24 cellular contexts compared by ENCODE assay signal in genomic region chr5:108743344-108743743, GRCh38. TPM values are rescaled to one million over a fixed set of nuclear protein-coding genes. Genes with fewer than 3 reads are reported as not detected.
A peak's percentile ranks its signal among the peaks of the same experiment; 100 is the strongest.
DNase-seq lines count a peak whose midpoint lies in the region; ATAC-seq, FAIRE-seq and TF ChIP-seq lines count a peak whose summit lies in the region.
"Had no signal": no experiment of that assay in that cellular context is flagged by ENCODE, and none has a peak within 500 bp of the region (broad histone marks: within the 10 kb centered on the region; RNA-seq: fewer than 3 reads in every experiment).

No MANE protein-coding gene starts in this region.

- peak overlapping the region; percentile 43 for H2AFZ ChIP-seq in osteoblast (ENCODE audit: low read length)

- H3K4me3 Mint-ChIP-seq in endodermal cell: no peak overlapping the region
- H3K4me3 Mint-ChIP-seq: IgD-negative memory B cell, nephron progenitor cell had no signal

- DNase-seq in AG10803 (ENCODE audit: low read depth) (peak; percentile 74), SJSA1 (ENCODE audit: low read depth in 1 of 2, low spot score in 2 of 2) (peak in 1 of 2 experiments; percentile 50), endodermal cell (no peak), osteoblast (ENCODE audit: insufficient read length, low spot score, missing footprints) (no peak), GM12891 (ENCODE audit: insufficient read length, low spot score) (no peak), NCI-H510A (lab: John Stamatoyannopoulos, UW) (no peak)
- DNase-seq: activated CD4-positive, alpha-beta T cell treated with anti-CD3 and anti-CD28 coated beads for 48 hours; activated effector memory CD4-positive, alpha-beta T cell treated with anti-CD3 and anti-CD28 coated beads, Interleukin-2, amount 50 U/mL, for 16 hours; C1 segment of cervical spinal cord; EL; left colon; MG63; NCI-H146; NCI-H774; nephron progenitor cell; SHP77; stimulated activated CD4-positive, alpha-beta T cell treated with anti-CD3 and anti-CD28 coated beads, Interleukin-12 subunit alpha, Interleukin-12 subunit beta, amount 100 ng/mL, for 4 hours had no signal

- FAIRE-seq in GM12891 (lab: Jason Lieb, UNC): no peak
- FAIRE-seq: A204.1, urothelium cell line had no signal

- H3K27me3 ChIP-seq in SJSA1 (replicated peaks) (no peaks in the 10 kb centered on the region), endodermal cell (ENCODE audit: control insufficient read depth, insufficient read depth, low read length, poor library complexity, severe bottlenecking) (no peaks in the 10 kb centered on the region), osteoblast (ENCODE audit: insufficient read depth, low read length) (no peaks in the 10 kb centered on the region)
- H3K27me3 ChIP-seq: cardiac muscle cell, MG63 had no signal

- no peaks in the 10 kb centered on the region for H3K36me3 Mint-ChIP-seq in endodermal cell (ENCODE audit: low read depth)
- H3K36me3 Mint-ChIP-seq: IgD-negative memory B cell had no signal

- no peak for TF ChIP-seq CTCF in AG10803 (conservative IDR thresholded peaks at IDR 0.05; ENCODE audit: low read length)
- no peak for TF ChIP-seq CTCF in endodermal cell (conservative IDR thresholded peaks at IDR 0.05)
- TF ChIP-seq CTCF in osteoblast (IDR thresholded peaks at IDR 0.05; ENCODE audit: extremely low read depth, low read depth, low read length): no peak

- H3K27ac ChIP-seq in SJSA1 (peak overlapping the region; percentile 36), endodermal cell (ENCODE audit: low read depth, low read length) (no peak overlapping the region), osteoblast (ENCODE audit: low read depth, low read length) (no peak overlapping the region)
- H3K27ac ChIP-seq: cardiac muscle cell had no signal

- H3K9me3 ChIP-seq in SJSA1 (replicated peaks): no peaks in the 10 kb centered on the region
- peaks cover 20% of the 10 kb centered on the region for H3K9me3 ChIP-seq in endodermal cell (ENCODE audit: control insufficient read depth, low read length)
- H3K9me3 ChIP-seq in osteoblast (ENCODE audit: low read depth, low read length): no peaks in the 10 kb centered on the region
- H3K9me3 ChIP-seq: MG63 had no signal

- no peak overlapping the region for H3K4me3 ChIP-seq in AG10803 (ENCODE audit: low read length)
- no peak overlapping the region for H3K4me3 ChIP-seq in SJSA1
- peak overlapping the region; percentile 21 for H3K4me3 ChIP-seq in endodermal cell (ENCODE audit: low read length)
- H3K4me3 ChIP-seq in osteoblast (ENCODE audit: insufficient read depth, low read length): no peak overlapping the region
- H3K4me3 ChIP-seq: cardiac muscle cell, MG63 had no signal

- no peak overlapping the region for H3K27ac Mint-ChIP-seq in endodermal cell
- H3K27ac Mint-ChIP-seq: IgD-negative memory B cell, nephron progenitor cell had no signal

- peaks cover 23% of the 10 kb centered on the region for H3K4me1 ChIP-seq in SJSA1 (replicated peaks)
- H3K4me1 ChIP-seq in endodermal cell (ENCODE audit: control insufficient read depth, insufficient read depth, low read length): no peaks in the 10 kb centered on the region
- H3K4me1 ChIP-seq in osteoblast (ENCODE audit: insufficient read depth, low read length): no peaks in the 10 kb centered on the region

- no peak overlapping the region for H3K9ac ChIP-seq in endodermal cell (ENCODE audit: extremely low read depth, low read length, poor library complexity, severe bottlenecking)

- H3K27me3 Mint-ChIP-seq in endodermal cell (ENCODE audit: insufficient read depth): no peaks in the 10 kb centered on the region
- H3K27me3 Mint-ChIP-seq: IgD-negative memory B cell had no signal

- ATAC-seq in HG02970 (IDR thresholded peaks at IDR 0.05; ENCODE audit: low FRiP score, unreplicated experiment) (no peak), HG03442 (IDR thresholded peaks at IDR 0.05; ENCODE audit: unreplicated experiment) (no peak)
- ATAC-seq: esophagus mucosa, left colon had no signal

- WGBS in endodermal cell (ENCODE audit: insufficient coverage in 1 of 2, insufficient read length in 1 of 2), 2 experiments: 55 to 60% methylated on average over 1 of the region's 1 CpG

- no peak for TF ChIP-seq POLR2A in GM12891 (IDR thresholded peaks at IDR 0.05; ENCODE audit: low read depth, low read length)

- no peaks in the 10 kb centered on the region; the same call in 1 of the 2 replicates for H3K36me3 ChIP-seq in SJSA1
- H3K36me3 ChIP-seq in endodermal cell (ENCODE audit: control insufficient read depth, insufficient read depth, low read length): no peaks in the 10 kb centered on the region
- no peaks in the 10 kb centered on the region for H3K36me3 ChIP-seq in osteoblast (ENCODE audit: insufficient read depth, low read length)
- H3K36me3 ChIP-seq: cardiac muscle cell, MG63 had no signal

- H3K9me3 Mint-ChIP-seq in endodermal cell: peaks cover 3% of the 10 kb centered on the region
- H3K9me3 Mint-ChIP-seq: IgD-negative memory B cell, nephron progenitor cell had no signal

- no peaks in the 10 kb centered on the region for H3K79me2 ChIP-seq in osteoblast (ENCODE audit: insufficient read depth, low read length)

- H3K4me1 Mint-ChIP-seq in endodermal cell: peaks cover 22% of the 10 kb centered on the region

- no peak overlapping the region for H3K4me2 ChIP-seq in osteoblast (ENCODE audit: insufficient read depth, low read length)

- no peaks in the 10 kb centered on the region for H4K20me1 ChIP-seq in osteoblast (ENCODE audit: insufficient read depth, low read length)

TF ChIP-seq in GM12891, 5 proteins besides CTCF, POLR2A, EP300 and RAD21:
- TF ChIP-seq SPI1 (IDR thresholded peaks at IDR 0.05; ENCODE audit: low read depth, low read length): no peak
- no peak for TF ChIP-seq TAF1 (IDR thresholded peaks at IDR 0.05; ENCODE audit: low read depth, low read length)
- TF ChIP-seq POU2F2 (IDR thresholded peaks at IDR 0.05; ENCODE audit: low read depth, low read length): no peak
- TF ChIP-seq PAX5 (IDR thresholded peaks at IDR 0.05; ENCODE audit: insufficient read depth, low read length, severe bottlenecking): no peak
- no peak for TF ChIP-seq POLR2AphosphoS5 (IDR thresholded peaks at IDR 0.05; ENCODE audit: low read depth, low read length)
TF ChIP-seq in GM12891: peak in this region for 0.

RNA-seq across cellular contexts. Expression of gene FER, which starts 4.4 kb away (rescaled TPM):
- total RNA-seq in SJSA1 (2014; rRNA removed; shearing (Covaris generic)): 31.2 and 34.9 TPM in 2 replicates
- total RNA-seq in endodermal cell (10 to 100 TPM; 24.5 to 26.8 TPM), osteoblast (34.8 and 36.6 TPM in 2 replicates)
- 10.2 TPM for polyA plus RNA-seq in endodermal cell (2013, experiment 1 of 2)
- polyA plus RNA-seq in endodermal cell (2013, experiment 2 of 2): 10.9 TPM
- polyA plus RNA-seq in GM12891 (2012; ENCODE audit: low read depth, missing spikeins): 5.2 TPM
